ENCODE assay signal across 9 cellular contexts in the genomic region with DNA sequence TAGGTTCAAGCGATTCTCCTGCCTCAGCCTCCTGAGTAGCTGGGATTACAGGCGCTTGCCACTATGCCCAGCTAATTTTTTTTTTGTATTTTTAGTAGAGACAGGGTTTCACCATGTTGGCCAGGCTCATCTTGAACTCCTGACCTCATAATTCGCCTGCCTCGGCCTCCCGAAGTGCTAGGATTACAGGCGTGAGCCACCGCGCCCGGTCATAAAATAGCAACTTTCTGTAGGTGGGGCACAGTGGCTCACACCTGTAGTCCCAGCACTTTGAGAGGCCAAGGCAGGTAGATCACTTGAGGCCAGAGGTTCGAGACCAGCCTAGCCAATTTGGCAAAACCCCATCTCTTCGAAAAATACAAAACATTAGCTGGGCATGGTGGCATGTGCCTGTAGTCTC. TPM values are rescaled to one million over a fixed set of nuclear protein-coding genes. Genes with fewer than 3 reads are reported as not detected.
"Had no signal": no experiment of that assay in that cellular context is flagged by ENCODE, and none has a peak within 500 bp of the region (broad histone marks: within the 10 kb centered on the region; RNA-seq: fewer than 3 reads in every experiment).

No MANE protein-coding gene starts in this region.

RNA-seq across cellular contexts. Expression of gene TBPL2, which starts 18.1 kb away (rescaled TPM):
- total RNA-seq: OCI-LY7, PC-3, PC-9, Peyer's patch, Right ventricle myocardium superior, RPMI7951, SJCRH30, SJSA1, SK-MEL-5 had no signal
